In the genomic region with DNA sequence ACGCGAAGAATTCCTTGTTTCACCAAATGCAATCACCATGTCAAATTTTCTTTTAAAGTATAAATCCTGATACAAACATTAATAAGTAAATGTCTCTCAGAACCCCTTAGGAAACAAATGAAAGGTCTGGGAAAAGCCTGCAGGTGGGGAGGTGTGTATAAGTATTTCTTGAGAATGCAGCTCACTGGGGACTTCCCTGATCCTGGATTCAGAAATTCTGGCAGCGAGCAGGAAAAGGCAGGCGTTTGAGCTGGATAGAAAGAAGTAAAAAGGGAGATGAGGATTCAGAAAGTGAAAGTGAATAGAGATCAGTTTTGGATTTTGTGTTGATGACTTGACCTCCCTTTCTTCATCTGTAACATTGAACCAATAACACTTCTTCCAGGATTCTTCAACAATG, we compare ENCODE assay signal across 20 cellular contexts.
"Had no signal": no experiment of that assay in that cellular context is flagged by ENCODE, and none has a peak within 500 bp of the region (broad histone marks: within the 10 kb centered on the region; RNA-seq: fewer than 3 reads in every experiment).

No MANE protein-coding gene starts in this region.

- H2AFZ ChIP-seq: hepatocyte, parathyroid adenoma had no signal

- ATAC-seq: left cardiac atrium; right lobe of liver; stimulated activated effector memory CD8-positive, alpha-beta T cell treated with anti-CD3 and anti-CD28 coated beads, Interleukin-12 subunit alpha, Interleukin-12 subunit beta, amount 100 ng/mL, for 72 hours; stimulated activated naive CD8-positive, alpha-beta T cell treated with anti-CD3 and anti-CD28 coated beads, Interleukin-15, amount 100 ng/mL, for 72 hours had no signal

- H3K27me3 Mint-ChIP-seq: stimulated activated naive CD8-positive, alpha-beta T cell treated with anti-CD3 and anti-CD28 coated beads, Interleukin-15, amount 100 ng/mL, for 72 hours had no signal

- H3K9ac ChIP-seq: parathyroid adenoma had no signal

- H3K9me3 ChIP-seq: right lobe of liver, uterus had no signal

- H3K36me3 Mint-ChIP-seq: stimulated activated effector memory CD8-positive, alpha-beta T cell treated with anti-CD3 and anti-CD28 coated beads, Interleukin-12 subunit alpha, Interleukin-12 subunit beta, amount 100 ng/mL, for 72 hours had no signal

- H3K27me3 ChIP-seq: hepatocyte, right lobe of liver, uterus had no signal

- H3K4me2 ChIP-seq: hepatocyte had no signal

- FAIRE-seq: frontal cortex, small intestine, TTC549 had no signal

- DNase-seq: activated CD4-positive, alpha-beta T cell treated with anti-CD3 and anti-CD28 coated beads, Interleukin-2, amount 50 U/mL, for 4 hours; activated naive CD4-positive, alpha-beta T cell treated with Interleukin-2 at 50 U/mL for 16 hours; activated T-cell treated with anti-CD3 and anti-CD28 coated beads, Interleukin-2, amount 50 U/mL, for 48 hours; glutamatergic neuron; left cardiac atrium; mesenchymal stem cell; nephron progenitor cell; nucleus accumbens; right lobe of liver; small intestine; stimulated activated CD4-positive, alpha-beta T cell treated with anti-CD3 and anti-CD28 coated beads, Interleukin-2, amount 100 ng/mL, for 24 hours; stimulated activated naive CD8-positive, alpha-beta T cell treated with anti-CD3 and anti-CD28 coated beads, Interleukin-15, amount 100 ng/mL, for 72 hours; trophoblast cell; uterus had no signal

- H3K4me3 ChIP-seq: hepatocyte, right lobe of liver, uterus had no signal

- H3K36me3 ChIP-seq: right lobe of liver, uterus had no signal

- H3K4me1 Mint-ChIP-seq: nephron progenitor cell had no signal

- H3K4me3 Mint-ChIP-seq: nephron progenitor cell; stimulated activated effector memory CD8-positive, alpha-beta T cell treated with anti-CD3 and anti-CD28 coated beads, Interleukin-12 subunit alpha, Interleukin-12 subunit beta, amount 100 ng/mL, for 72 hours; stimulated activated naive CD8-positive, alpha-beta T cell treated with anti-CD3 and anti-CD28 coated beads, Interleukin-15, amount 100 ng/mL, for 72 hours; T-helper 2 cell treated with Interferon-gamma antibody and Interleukin-4, amounts not matched to agents 5 μg/mL and 100 μg/mL, for 36 hours had no signal

- H3K27ac ChIP-seq: hepatocyte, parathyroid adenoma, right lobe of liver, uterus had no signal

- H3K27ac Mint-ChIP-seq: nephron progenitor cell; stimulated activated effector memory CD8-positive, alpha-beta T cell treated with anti-CD3 and anti-CD28 coated beads, Interleukin-12 subunit alpha, Interleukin-12 subunit beta, amount 100 ng/mL, for 72 hours; stimulated activated naive CD8-positive, alpha-beta T cell treated with anti-CD3 and anti-CD28 coated beads, Interleukin-15, amount 100 ng/mL, for 72 hours; T-helper 2 cell treated with Interferon-gamma antibody and Interleukin-4, amounts not matched to agents 5 μg/mL and 100 μg/mL, for 36 hours had no signal

- H3K4me1 ChIP-seq: parathyroid adenoma, right lobe of liver, uterus had no signal

- H3K9me3 Mint-ChIP-seq: nephron progenitor cell; stimulated activated effector memory CD8-positive, alpha-beta T cell treated with anti-CD3 and anti-CD28 coated beads, Interleukin-12 subunit alpha, Interleukin-12 subunit beta, amount 100 ng/mL, for 72 hours; T-helper 2 cell treated with Interferon-gamma antibody and Interleukin-4, amounts not matched to agents 5 μg/mL and 100 μg/mL, for 36 hours had no signal

- H3K79me2 ChIP-seq: hepatocyte, parathyroid adenoma had no signal
